Comparison of ENCODE assay signal across 1 cellular context in the genomic region with DNA sequence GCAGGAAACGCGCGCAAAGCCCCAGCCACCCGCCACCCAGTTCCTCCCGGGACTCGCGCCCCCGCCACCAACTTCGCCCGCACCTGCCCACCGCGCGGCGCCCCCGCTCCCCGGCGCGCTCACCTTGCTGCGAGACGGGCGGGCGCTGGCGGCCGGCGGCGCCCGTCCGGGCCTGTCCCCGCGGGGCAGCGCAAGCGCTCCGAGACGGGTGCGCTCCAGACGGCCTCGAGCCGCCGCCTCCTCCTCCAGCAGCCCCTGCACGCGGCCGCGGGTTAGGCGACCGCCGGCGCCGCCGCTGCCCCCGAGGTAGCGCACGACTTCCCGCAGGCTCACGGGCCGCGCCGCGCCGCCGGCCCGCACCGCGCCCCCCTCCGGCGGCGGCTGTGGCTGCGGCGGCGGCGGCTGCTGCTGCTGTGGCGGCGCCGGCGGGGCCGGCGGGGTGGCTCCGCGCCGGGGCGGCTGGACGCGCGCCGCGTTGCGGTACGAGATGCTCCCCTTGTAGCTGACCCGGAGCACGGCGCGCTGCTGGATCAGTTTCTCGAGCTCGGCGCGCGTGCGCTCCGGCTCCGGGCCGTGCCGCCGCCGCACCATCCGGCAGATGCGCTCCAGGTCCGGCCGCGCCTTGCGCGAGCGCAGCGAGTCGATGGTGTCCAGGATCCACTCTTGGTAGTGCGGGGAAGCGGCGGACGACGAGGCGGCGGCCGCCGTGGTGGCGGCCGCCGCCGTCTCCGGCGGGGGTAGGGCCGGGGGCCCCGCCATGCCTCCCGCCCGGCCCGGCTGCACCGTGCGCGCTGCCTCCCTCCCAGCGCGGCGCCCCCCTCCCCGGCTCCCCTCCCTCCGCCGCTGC.
TF ChIP-seq lines count a peak whose summit lies in the region.

No MANE protein-coding gene starts in this region.

TF ChIP-seq in K562, 482 proteins besides CTCF, POLR2A, EP300 and RAD21 (continued from another document):
- TF ChIP-seq, protein P1, sequence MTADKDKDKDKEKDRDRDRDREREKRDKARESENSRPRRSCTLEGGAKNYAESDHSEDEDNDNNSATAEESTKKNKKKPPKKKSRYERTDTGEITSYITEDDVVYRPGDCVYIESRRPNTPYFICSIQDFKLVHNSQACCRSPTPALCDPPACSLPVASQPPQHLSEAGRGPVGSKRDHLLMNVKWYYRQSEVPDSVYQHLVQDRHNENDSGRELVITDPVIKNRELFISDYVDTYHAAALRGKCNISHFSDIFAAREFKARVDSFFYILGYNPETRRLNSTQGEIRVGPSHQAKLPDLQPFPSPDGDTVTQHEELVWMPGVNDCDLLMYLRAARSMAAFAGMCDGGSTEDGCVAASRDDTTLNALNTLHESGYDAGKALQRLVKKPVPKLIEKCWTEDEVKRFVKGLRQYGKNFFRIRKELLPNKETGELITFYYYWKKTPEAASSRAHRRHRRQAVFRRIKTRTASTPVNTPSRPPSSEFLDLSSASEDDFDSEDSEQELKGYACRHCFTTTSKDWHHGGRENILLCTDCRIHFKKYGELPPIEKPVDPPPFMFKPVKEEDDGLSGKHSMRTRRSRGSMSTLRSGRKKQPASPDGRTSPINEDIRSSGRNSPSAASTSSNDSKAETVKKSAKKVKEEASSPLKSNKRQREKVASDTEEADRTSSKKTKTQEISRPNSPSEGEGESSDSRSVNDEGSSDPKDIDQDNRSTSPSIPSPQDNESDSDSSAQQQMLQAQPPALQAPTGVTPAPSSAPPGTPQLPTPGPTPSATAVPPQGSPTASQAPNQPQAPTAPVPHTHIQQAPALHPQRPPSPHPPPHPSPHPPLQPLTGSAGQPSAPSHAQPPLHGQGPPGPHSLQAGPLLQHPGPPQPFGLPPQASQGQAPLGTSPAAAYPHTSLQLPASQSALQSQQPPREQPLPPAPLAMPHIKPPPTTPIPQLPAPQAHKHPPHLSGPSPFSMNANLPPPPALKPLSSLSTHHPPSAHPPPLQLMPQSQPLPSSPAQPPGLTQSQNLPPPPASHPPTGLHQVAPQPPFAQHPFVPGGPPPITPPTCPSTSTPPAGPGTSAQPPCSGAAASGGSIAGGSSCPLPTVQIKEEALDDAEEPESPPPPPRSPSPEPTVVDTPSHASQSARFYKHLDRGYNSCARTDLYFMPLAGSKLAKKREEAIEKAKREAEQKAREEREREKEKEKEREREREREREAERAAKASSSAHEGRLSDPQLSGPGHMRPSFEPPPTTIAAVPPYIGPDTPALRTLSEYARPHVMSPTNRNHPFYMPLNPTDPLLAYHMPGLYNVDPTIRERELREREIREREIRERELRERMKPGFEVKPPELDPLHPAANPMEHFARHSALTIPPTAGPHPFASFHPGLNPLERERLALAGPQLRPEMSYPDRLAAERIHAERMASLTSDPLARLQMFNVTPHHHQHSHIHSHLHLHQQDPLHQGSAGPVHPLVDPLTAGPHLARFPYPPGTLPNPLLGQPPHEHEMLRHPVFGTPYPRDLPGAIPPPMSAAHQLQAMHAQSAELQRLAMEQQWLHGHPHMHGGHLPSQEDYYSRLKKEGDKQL (CRISPR knock-in tag; IDR thresholded peaks at IDR 0.05; ENCODE audit: borderline replicate concordance) = no peak
- TF ChIP-seq RBBP5 (IDR thresholded peaks at IDR 0.05; ENCODE audit: borderline replicate concordance, insufficient read depth, low read length, poor library complexity, severe bottlenecking) = peak; percentile 59
- no peak for TF ChIP-seq MAFG (tag; conservative IDR thresholded peaks at IDR 0.05)
- no peak for TF ChIP-seq SRSF1 (IDR thresholded peaks at IDR 0.05; ENCODE audit: low read depth, low read length)
